ENCODE assay signal across 8 cellular contexts in the genomic region with DNA sequence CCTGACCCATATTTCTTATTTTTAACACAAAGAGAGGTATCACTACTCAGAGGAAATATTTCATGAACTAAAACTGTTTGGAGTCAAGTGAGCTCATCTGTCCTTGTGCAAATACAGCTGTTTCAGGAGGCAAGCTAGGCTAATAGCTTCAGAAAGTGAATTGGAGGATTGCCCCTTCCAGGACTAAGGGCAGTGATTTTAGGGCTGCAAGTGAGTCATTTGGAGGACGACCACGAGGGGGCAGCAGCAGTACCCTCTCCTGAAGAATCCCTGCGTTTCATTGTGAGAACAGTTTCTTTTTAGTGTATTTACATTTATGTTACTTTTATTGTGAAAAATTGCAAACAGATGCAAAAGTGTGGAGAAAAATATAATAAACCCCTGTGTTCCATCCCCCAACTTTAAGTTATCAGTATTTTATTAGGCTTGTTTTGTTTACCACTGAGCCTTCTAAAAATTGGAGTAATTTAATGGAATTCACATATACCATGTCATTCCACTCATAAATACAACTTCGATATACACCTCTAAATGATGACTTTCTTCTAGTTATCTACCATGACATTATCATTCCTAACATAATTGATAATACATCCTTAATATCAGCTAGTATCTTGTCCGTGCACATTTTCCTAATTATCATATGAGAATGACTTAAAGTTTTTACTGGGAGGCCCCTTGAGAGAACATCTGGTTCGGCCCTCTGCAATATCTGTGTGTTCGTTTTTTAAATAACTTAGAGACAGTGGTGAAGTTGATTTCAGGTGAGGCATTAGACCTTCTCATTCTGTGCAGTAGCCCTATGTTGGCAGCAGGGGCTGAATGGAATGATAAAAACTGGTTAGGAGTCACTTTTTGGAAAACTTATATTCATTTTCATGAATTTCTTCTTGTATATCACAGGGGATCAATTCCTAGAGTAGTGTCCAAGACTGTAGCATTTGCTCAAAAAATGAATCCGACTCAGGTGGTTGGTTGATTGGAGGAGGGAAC. TPM values are rescaled to one million over a fixed set of nuclear protein-coding genes. Genes with fewer than 3 reads are reported as not detected.
DNase-seq lines count a peak whose midpoint lies in the region; ATAC-seq and TF ChIP-seq lines count a peak whose summit lies in the region.

No MANE protein-coding gene starts in this region.

- H3K4me1 ChIP-seq in Peyer's patch (no peaks in the 10 kb centered on the region), neuronal stem cell (ENCODE audit: control insufficient read depth in 2 of 2, insufficient read depth in 1 of 2, low read depth in 1 of 2, low read length in 2 of 2) (no peaks in the 10 kb centered on the region)

- no peaks in the 10 kb centered on the region for H3K79me1 ChIP-seq in neuronal stem cell (ENCODE audit: low read depth, low read length)

- H3K4ac ChIP-seq in neuronal stem cell (ENCODE audit: low read length), result no peak overlapping the region

- no peak overlapping the region for H3K4me2 ChIP-seq in neuronal stem cell (ENCODE audit: insufficient read depth, low read length, poor library complexity, severe bottlenecking)

- H2BK15ac ChIP-seq in neuronal stem cell (ENCODE audit: low read length), result no peak overlapping the region

- H3K4me3 ChIP-seq in Peyer's patch (no peak overlapping the region), fibroblast of the aortic adventitia (ENCODE audit: low read depth, low read length) (no peak overlapping the region), neuronal stem cell (ENCODE audit: low read length in 2 of 2) (no peak overlapping the region)

- TF ChIP-seq POLR2A in Peyer's patch (IDR thresholded peaks at IDR 0.05), result no peak

- no peak overlapping the region for H2BK12ac ChIP-seq in neuronal stem cell (ENCODE audit: low read length)

- peak; percentile 63 to 83 (median 68) for TF ChIP-seq CTCF in Peyer's patch (IDR thresholded peaks at IDR 0.05)
- peak; percentile 90 for TF ChIP-seq CTCF in fibroblast of the aortic adventitia (IDR thresholded peaks at IDR 0.05; ENCODE audit: insufficient read depth, low read length)

- H2AFZ ChIP-seq in neuronal stem cell (ENCODE audit: low read length), result no peak overlapping the region

- no peaks in the 10 kb centered on the region for H3K27me3 ChIP-seq in Peyer's patch
- H3K27me3 ChIP-seq in neuronal stem cell (ENCODE audit: control insufficient read depth in 3 of 3, insufficient read depth in 3 of 3, low read depth in 1 of 3, low read length in 3 of 3), result no peaks in the 10 kb centered on the region

- H3K27ac ChIP-seq in Peyer's patch (no peak overlapping the region), neuronal stem cell (replicated peaks; ENCODE audit: low read length) (no peak overlapping the region)

- H3K23ac ChIP-seq in neuronal stem cell (ENCODE audit: low read depth, low read length, poor library complexity), result no peak overlapping the region

- H2AK5ac ChIP-seq in neuronal stem cell (ENCODE audit: low read depth, low read length), result no peak overlapping the region

- H3K18ac ChIP-seq in neuronal stem cell (ENCODE audit: low read length), result no peak overlapping the region

- ATAC-seq in HG02885 (IDR thresholded peaks at IDR 0.05; ENCODE audit: poor library complexity, unreplicated experiment), result no peak

- no peak overlapping the region for H2BK5ac ChIP-seq in neuronal stem cell (ENCODE audit: low read length)

- H3K14ac ChIP-seq in neuronal stem cell (ENCODE audit: low read length), result no peak overlapping the region

- H3K36me3 ChIP-seq in Peyer's patch (peaks cover 0 to 90% (median 0%) of the 10 kb centered on the region in 3 donors), neuronal stem cell (replicated peaks in 1 of 2; ENCODE audit: control insufficient read depth in 2 of 2, insufficient read depth in 2 of 2, low read length in 2 of 2) (peaks cover 18 to 84% of the 10 kb centered on the region in 2 donors)

- no peak overlapping the region for H4K8ac ChIP-seq in neuronal stem cell (ENCODE audit: low read depth, low read length)

- no peak overlapping the region for H2BK120ac ChIP-seq in neuronal stem cell (ENCODE audit: low read depth, low read length)

- no peak overlapping the region for H4K91ac ChIP-seq in neuronal stem cell (ENCODE audit: low read depth, low read length, poor library complexity)

- H3K9me3 ChIP-seq in Peyer's patch (no peaks in the 10 kb centered on the region), neuronal stem cell (replicated peaks in 1 of 2; ENCODE audit: control insufficient read depth in 2 of 2, insufficient read depth in 1 of 2, low read depth in 1 of 2, low read length in 2 of 2) (no peaks in the 10 kb centered on the region)

- peak; percentile 96 for DNase-seq in DMS53 (lab: John Stamatoyannopoulos, UW)
- peak; percentile 69 for DNase-seq in HuH-7.5 (ENCODE audit: low spot score)
- DNase-seq in Peyer's patch, result peak; percentile 81 to 93 (median 81)
- peak; percentile 63 for DNase-seq in activated T-helper 1 cell treated with Interleukin-2 at 50 U/mL for 16 hours (ENCODE audit: low read depth)
- peak; percentile 87 for DNase-seq in fibroblast of the aortic adventitia (ENCODE audit: low read depth)
- peak; percentile 71 for DNase-seq in neuronal stem cell (ENCODE audit: low spot score)
- peak; percentile 88 for DNase-seq in superior temporal gyrus (ENCODE audit: extremely low spot score)

- H3K9ac ChIP-seq in neuronal stem cell (ENCODE audit: low read depth, low read length, poor library complexity), result no peak overlapping the region

- no CpG with 5 or more reads among the region's 8 CpGs for WGBS in neuronal stem cell (ENCODE audit: extremely low coverage in 2 of 2, insufficient read length in 2 of 2, insufficient replicate concordance in 1 of 2), 2 donors

RNA-seq across cellular contexts. Expression of a gene that starts 13.7 kb away (rescaled TPM):
- 10 to 100 TPM in 3 of 4 donors, 1 to 10 TPM in 1; 9.6 to 16.5 (median 13.9) TPM for total RNA-seq in Peyer's patch
- 7.8 and 13.8 TPM in 2 replicates for total RNA-seq in fibroblast of the aortic adventitia (ENCODE audit: low replicate concordance)
- 7.9 TPM for polyA plus RNA-seq in neuronal stem cell (2013, experiment 1 of 2)
- 8.3 TPM for polyA plus RNA-seq in neuronal stem cell (2013, experiment 2 of 2)

RNA-seq across cellular contexts. Expression of a gene that starts 19.9 kb away (rescaled TPM):
- total RNA-seq in Peyer's patch (1 to 10 TPM in 3 of 4 donors, under 1 TPM in 1; 0.70 to 2.9 (median 1.5) TPM), fibroblast of the aortic adventitia (ENCODE audit: low replicate concordance) (0.18 TPM in 1 of 2 replicates, not detected in the other)
- polyA plus RNA-seq in neuronal stem cell (2013, experiment 1 of 2), result not detected
- polyA plus RNA-seq in neuronal stem cell (2013, experiment 2 of 2), result not detected

RNA-seq across cellular contexts. Expression of a gene that starts 35.8 kb away (rescaled TPM):
- 10 to 100 TPM; 17.3 to 50.4 (median 35.9) TPM for total RNA-seq in Peyer's patch
- 18.8 and 63.4 TPM in 2 replicates for total RNA-seq in fibroblast of the aortic adventitia (ENCODE audit: low replicate concordance)
- 14.3 TPM for polyA plus RNA-seq in neuronal stem cell (2013, experiment 1 of 2)
- polyA plus RNA-seq in neuronal stem cell (2013, experiment 2 of 2), result 14.5 TPM
